ENCODE assay signal across 34 cellular contexts in genomic region chr7:115329006-115329405, GRCh38.
"Had no signal": no experiment of that assay in that cellular context is flagged by ENCODE, and none has a peak within 500 bp of the region (broad histone marks: within the 10 kb centered on the region; RNA-seq: fewer than 3 reads in every experiment).

No MANE protein-coding gene starts in this region.

- H3K4me3 ChIP-seq: adrenal gland, body of pancreas, breast epithelium, cardiac muscle cell had no signal

- H3K36me3 ChIP-seq: adrenal gland, brain microvascular endothelial cell, breast epithelium, cardiac muscle cell had no signal

- H3K4me1 ChIP-seq: adrenal gland, body of pancreas, breast epithelium had no signal

- H3K27me3 ChIP-seq: adrenal gland, body of pancreas, brain microvascular endothelial cell, breast epithelium, cardiac muscle cell had no signal

- DNase-seq: activated B cell treated with CpG ODN at 0.5 μM for 24 hours; activated CD4-positive, alpha-beta memory T cell treated with anti-CD3 and anti-CD28 coated beads for 36 hours; activated CD4-positive, alpha-beta T cell treated with anti-CD3 and anti-CD28 coated beads for 4 hours; activated CD4-positive, alpha-beta T cell treated with anti-CD3 and anti-CD28 coated beads, Interleukin-2, amount 10 ng/mL, durations not matched to agents 24 days and 14 days; activated CD4-positive, alpha-beta T cell treated with anti-CD3 and anti-CD28 coated beads, Interleukin-2, amount 50 U/mL, for 1 hour; activated CD4-positive, alpha-beta T cell treated with anti-CD3 and anti-CD28 coated beads, Interleukin-2, amount 50 U/mL, for 4 hours; activated CD4-positive, CD25-positive, alpha-beta regulatory T cell treated with anti-CD3 and anti-CD28 coated beads, Interleukin-2, amount 50 U/mL, for 72 hours; activated CD8-positive, alpha-beta memory T cell treated with anti-CD3 and anti-CD28 coated beads, Interleukin-2, amount 50 U/mL, for 4 hours; activated CD8-positive, alpha-beta T cell treated with anti-CD3 and anti-CD28 coated beads for 36 hours; activated effector memory CD4-positive, alpha-beta T cell treated with anti-CD3 and anti-CD28 coated beads, Interleukin-2, amount 50 U/mL, for 16 hours; activated gamma-delta T cell treated with Interleukin-2 at 50 U/mL for 16 hours; activated naive CD4-positive, alpha-beta T cell; activated naive CD4-positive, alpha-beta T cell treated with anti-CD3 and anti-CD28 coated beads for 36 hours; activated naive CD4-positive, alpha-beta T cell treated with anti-CD3 and anti-CD28 coated beads, Interleukin-2, amount 50 U/mL, for 16 hours; activated naive CD8-positive, alpha-beta T cell treated with anti-CD3 and anti-CD28 coated beads for 36 hours; activated T-cell treated with anti-CD3 and anti-CD28 coated beads for 4 hours; activated T-cell treated with anti-CD3 and anti-CD28 coated beads, Interleukin-2, amount 50 U/mL, for 1 hour; activated T-cell treated with anti-CD3 and anti-CD28 coated beads, Interleukin-2, amount 50 U/mL, for 4 hours; activated T-cell treated with anti-CD3 and anti-CD28 coated beads, Interleukin-2, amount 50 U/mL, for 72 hours; adrenal gland; amniotic stem cell; aorta; body of pancreas; brain microvascular endothelial cell; caudate nucleus; cerebellar nuclear complex; T-helper 1 cell; T-helper 2 cell; T-helper 9 cell had no signal

- H3K9me3 ChIP-seq: adrenal gland, body of pancreas, breast epithelium had no signal

- ATAC-seq: activated CD8-positive, alpha-beta T cell treated with anti-CD3 and anti-CD28 coated beads for 36 hours; activated naive CD4-positive, alpha-beta T cell treated with anti-CD3 and anti-CD28 coated beads, Interleukin-2, amount 50 U/mL, for 72 hours; activated T-cell treated with anti-CD3 and anti-CD28 coated beads, Interleukin-2, amount 50 U/mL, for 4 hours; activated T-cell treated with anti-CD3 and anti-CD28 coated beads, Interleukin-2, amount 50 U/mL, for 72 hours; activated T-helper 17 cell treated with anti-CD3 and anti-CD28 coated beads, Interleukin-2, amount 50 U/mL, for 72 hours; body of pancreas had no signal

- H3K27ac ChIP-seq: adrenal gland, body of pancreas, brain microvascular endothelial cell, breast epithelium, cardiac muscle cell, VCaP had no signal
